10 cellular contexts compared by ENCODE assay signal in the genomic region with DNA sequence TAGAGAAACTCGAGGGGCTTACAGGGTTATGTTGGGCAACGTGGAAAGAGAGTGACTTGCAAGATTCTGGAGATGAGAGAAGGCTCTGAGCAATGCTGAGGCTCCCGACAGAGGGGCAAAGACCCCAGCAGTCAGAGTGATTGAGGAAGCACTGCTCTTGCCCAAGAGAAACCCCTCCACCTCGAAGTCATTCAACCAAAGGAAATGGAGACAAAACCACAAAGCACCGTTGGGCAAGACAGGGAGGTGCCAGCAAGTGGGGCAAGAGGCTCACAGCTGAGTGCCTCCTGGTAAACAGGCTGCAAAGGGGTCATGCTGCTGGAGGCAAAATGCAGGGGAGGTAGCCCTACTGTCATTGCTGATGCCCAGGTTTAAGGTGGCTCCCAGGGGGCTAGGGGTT. TPM values are rescaled to one million over a fixed set of nuclear protein-coding genes. Genes with fewer than 3 reads are reported as not detected.
DNase-seq lines count a peak whose midpoint lies in the region; ATAC-seq and TF ChIP-seq lines count a peak whose summit lies in the region.
"Had no signal": no experiment of that assay in that cellular context is flagged by ENCODE, and none has a peak within 500 bp of the region (broad histone marks: within the 10 kb centered on the region; RNA-seq: fewer than 3 reads in every experiment).

No MANE protein-coding gene starts in this region.

- H3K27me3 ChIP-seq in effector memory CD4-positive, alpha-beta T cell (replicated peaks; ENCODE audit: control insufficient read depth, insufficient read depth, low read length, poor library complexity, severe bottlenecking) = no peaks in the 10 kb centered on the region
- H3K27me3 ChIP-seq in thymus (ENCODE audit: control insufficient read depth, insufficient read depth) = no peaks in the 10 kb centered on the region
- H3K27me3 ChIP-seq: heart right ventricle had no signal

- H3K27me3 Mint-ChIP-seq in T-helper 17 cell (no peaks in the 10 kb centered on the region), mesothelial cell of epicardium (ENCODE audit: low read depth) (no peaks in the 10 kb centered on the region)

- peak overlapping the region; percentile 55 for H3K27ac ChIP-seq in effector memory CD4-positive, alpha-beta T cell (ENCODE audit: insufficient read depth, low read length, poor library complexity, severe bottlenecking)
- H3K27ac ChIP-seq in thymus (ENCODE audit: low read depth) = peak overlapping the region; percentile 98
- H3K27ac ChIP-seq: C4-2B had no signal

- H3K9me3 ChIP-seq in T-helper 17 cell (ENCODE audit: control insufficient read depth, low read length, poor library complexity, severe bottlenecking) (no peaks in the 10 kb centered on the region), thymus (ENCODE audit: control insufficient read depth) (no peaks in the 10 kb centered on the region)
- H3K9me3 ChIP-seq in effector memory CD4-positive, alpha-beta T cell (ENCODE audit: control insufficient read depth, low read length) = no peaks in the 10 kb centered on the region
- H3K9me3 ChIP-seq: heart right ventricle had no signal

- TF ChIP-seq CTCF in mesothelial cell of epicardium (IDR thresholded peaks at IDR 0.05; ENCODE audit: unreplicated experiment) = no peak

- peak; percentile 72 for DNase-seq in activated gamma-delta T cell treated with Interleukin-2 at 50 U/mL for 16 hours
- DNase-seq in activated gamma-delta T cell (lab: John Stamatoyannopoulos, UW) = no peak
- peak in 1 of 3 donors; percentile 27 for DNase-seq in T-helper 17 cell
- DNase-seq in effector memory CD4-positive, alpha-beta T cell = peak; percentile 39 to 49 (median 44)
- no peak for DNase-seq in mesothelial cell of epicardium (ENCODE audit: low spot score in 2 of 2, unreplicated experiment in 2 of 2)
- no peak for DNase-seq in NCI-H2081 (lab: John Stamatoyannopoulos, UW)
- DNase-seq: heart right ventricle had no signal

- H3K36me3 Mint-ChIP-seq in T-helper 17 cell (ENCODE audit: low read depth) (no peaks in the 10 kb centered on the region), mesothelial cell of epicardium (no peaks in the 10 kb centered on the region)

- peak overlapping the region; percentile 89 for H3K4me3 Mint-ChIP-seq in T-helper 17 cell
- H3K4me3 Mint-ChIP-seq in mesothelial cell of epicardium = no peak overlapping the region

- H3K9me3 Mint-ChIP-seq in mesothelial cell of epicardium = no peaks in the 10 kb centered on the region

- peaks cover 45% of the 10 kb centered on the region for H3K4me1 Mint-ChIP-seq in T-helper 17 cell
- peaks cover 12% of the 10 kb centered on the region for H3K4me1 Mint-ChIP-seq in mesothelial cell of epicardium

- H3K27ac Mint-ChIP-seq in T-helper 17 cell (peak overlapping the region; percentile 90), mesothelial cell of epicardium (no peak overlapping the region)

- under 1% methylated on average over 5 of the region's 5 CpGs for WGBS in thymus

- ATAC-seq in T-helper 17 cell = peak; percentile 65
- no peak for ATAC-seq in HG03432 (IDR thresholded peaks at IDR 0.05; ENCODE audit: unreplicated experiment)

- no peaks in the 10 kb centered on the region for H3K36me3 ChIP-seq in effector memory CD4-positive, alpha-beta T cell (ENCODE audit: control insufficient read depth, insufficient read depth, low read length)
- H3K36me3 ChIP-seq in thymus (ENCODE audit: control insufficient read depth, insufficient read depth) = no peaks in the 10 kb centered on the region
- H3K36me3 ChIP-seq: heart right ventricle had no signal

- H3K4me3 ChIP-seq in effector memory CD4-positive, alpha-beta T cell (ENCODE audit: insufficient read depth, low read depth, low read length, poor library complexity, severe bottlenecking) = peak overlapping the region; percentile 3
- no peak overlapping the region for H3K4me3 ChIP-seq in thymus (ENCODE audit: low read length)
- H3K4me3 ChIP-seq: heart right ventricle had no signal

- peaks cover 38% of the 10 kb centered on the region for H3K4me1 ChIP-seq in effector memory CD4-positive, alpha-beta T cell (ENCODE audit: control insufficient read depth, insufficient read depth, low read length, poor library complexity, severe bottlenecking)
- H3K4me1 ChIP-seq in thymus (ENCODE audit: control insufficient read depth, insufficient read depth, low read length) = peaks cover 41% of the 10 kb centered on the region

RNA-seq across cellular contexts. Expression of gene MYH9, which starts 17.9 kb away (rescaled TPM):
- total RNA-seq in T-helper 17 cell (1,000 to 10,000 TPM; 1,038 to 1,220 TPM), mesothelial cell of epicardium (321 to 346 TPM (median 341 TPM) in 3 replicates)
- polyA plus RNA-seq in thymus = 155 TPM

Comparison
In these comparisons a context has a peak if more than half of its experiments do, and no peak if none do; other contexts are left out.
1. DNase-seq: peak in activated gamma-delta T cell treated with Interleukin-2 at 50 U/mL for 16 hours (single experiment) and effector memory CD4-positive, alpha-beta T cell (3 of 3); none in activated gamma-delta T cell (single experiment), mesothelial cell of epicardium (0 of 2) and NCI-H2081 (0 of 2).